Comparison of ENCODE assay signal across 19 cellular contexts in genomic region chr9:24479696-24480095, GRCh38.
DNase-seq lines count a peak whose midpoint lies in the region; ATAC-seq and TF ChIP-seq lines count a peak whose summit lies in the region.
"Had no signal": no experiment of that assay in that cellular context is flagged by ENCODE, and none has a peak within 500 bp of the region (broad histone marks: within the 10 kb centered on the region; RNA-seq: fewer than 3 reads in every experiment).

No MANE protein-coding gene starts in this region.

- H3K27me3 ChIP-seq in HUES48 (ENCODE audit: control insufficient read depth, insufficient read depth, low read length) = no peaks in the 10 kb centered on the region
- H3K27me3 ChIP-seq in SJCRH30 = no peaks in the 10 kb centered on the region
- H3K27me3 ChIP-seq: BLaER1 had no signal

- H3K36me3 Mint-ChIP-seq in glutamatergic neuron (ENCODE audit: unreplicated experiment) (no peaks in the 10 kb centered on the region), nephron progenitor cell (ENCODE audit: low read depth) (no peaks in the 10 kb centered on the region)
- H3K36me3 Mint-ChIP-seq: CD4-positive, alpha-beta memory T cell had no signal

- H3K27ac ChIP-seq in HUES48 (ENCODE audit: low read depth, low read length) = peak overlapping the region; percentile 1
- H3K27ac ChIP-seq in SJCRH30 = no peak overlapping the region
- H3K27ac ChIP-seq: BLaER1 had no signal

- H3K4me3 ChIP-seq in HUES48 (ENCODE audit: low read depth, low read length) (no peak overlapping the region; the same call in 1 of the 2 replicates), SJCRH30 (peak overlapping the region; percentile 20; the same call in 1 of the 2 replicates)
- H3K4me3 ChIP-seq: BLaER1 had no signal

- H3K9me3 Mint-ChIP-seq in glutamatergic neuron (ENCODE audit: unreplicated experiment) = no peaks in the 10 kb centered on the region
- no peaks in the 10 kb centered on the region for H3K9me3 Mint-ChIP-seq in nephron progenitor cell

- TF ChIP-seq CTCF in glutamatergic neuron (IDR thresholded peaks at IDR 0.05; ENCODE audit: partially characterized antibody, unreplicated experiment) = no peak
- TF ChIP-seq CTCF in nephron progenitor cell (IDR thresholded peaks at IDR 0.05) = no peak

- ATAC-seq in HG02610 (IDR thresholded peaks at IDR 0.05; ENCODE audit: unreplicated experiment) (no peak), HG03108 (IDR thresholded peaks at IDR 0.05; ENCODE audit: unreplicated experiment) (no peak)
- ATAC-seq: PC-3 had no signal

- no peak overlapping the region for H3K9ac ChIP-seq in HUES48 (ENCODE audit: low read depth, low read length)
- H3K9ac ChIP-seq: BLaER1 had no signal

- H3K4me1 Mint-ChIP-seq in glutamatergic neuron (ENCODE audit: low read depth, unreplicated experiment) (peaks cover 20% of the 10 kb centered on the region), nephron progenitor cell (peaks cover 8% of the 10 kb centered on the region)
- H3K4me1 Mint-ChIP-seq: CD4-positive, alpha-beta memory T cell had no signal

- peak overlapping the region; percentile 62 for H3K27ac Mint-ChIP-seq in glutamatergic neuron (ENCODE audit: unreplicated experiment)
- peak overlapping the region; percentile 27 for H3K27ac Mint-ChIP-seq in nephron progenitor cell
- H3K27ac Mint-ChIP-seq: CD4-positive, alpha-beta memory T cell had no signal

- H3K9me3 ChIP-seq in HUES48 (ENCODE audit: control insufficient read depth, insufficient read depth, low read length) (no peaks in the 10 kb centered on the region), SJCRH30 (replicated peaks) (no peaks in the 10 kb centered on the region)
- H3K9me3 ChIP-seq: BLaER1 had no signal

- H3K4me1 ChIP-seq in HUES48 (ENCODE audit: control insufficient read depth, insufficient read depth, low read length) (peaks cover 26% of the 10 kb centered on the region), SJCRH30 (no peaks in the 10 kb centered on the region)
- H3K4me1 ChIP-seq: BLaER1 had no signal

- no peaks in the 10 kb centered on the region for H3K27me3 Mint-ChIP-seq in glutamatergic neuron (ENCODE audit: unreplicated experiment)
- no peaks in the 10 kb centered on the region for H3K27me3 Mint-ChIP-seq in nephron progenitor cell (ENCODE audit: low read depth, poor library complexity)
- H3K27me3 Mint-ChIP-seq: CD4-positive, alpha-beta memory T cell had no signal

- no peak overlapping the region for H3K4me3 Mint-ChIP-seq in glutamatergic neuron (ENCODE audit: unreplicated experiment)
- H3K4me3 Mint-ChIP-seq in nephron progenitor cell = no peak overlapping the region
- H3K4me3 Mint-ChIP-seq: CD4-positive, alpha-beta memory T cell had no signal

- no peaks in the 10 kb centered on the region for H3K36me3 ChIP-seq in HUES48 (ENCODE audit: control insufficient read depth, insufficient read depth, low read length)
- H3K36me3 ChIP-seq in SJCRH30 = no peaks in the 10 kb centered on the region
- H3K36me3 ChIP-seq: BLaER1 had no signal

- DNase-seq in SJCRH30 (no peak), glutamatergic neuron (no peak), nephron progenitor cell (no peak), NAMALWA (ENCODE audit: low spot score) (no peak)
- DNase-seq in stimulated activated CD4-positive, alpha-beta T cell treated with anti-CD3 and anti-CD28 coated beads, Interleukin-2, amount 100 ng/mL, for 24 hours = no peak
- DNase-seq: CD4-positive, alpha-beta memory T cell; DMS153; GF-D8; HCEC 1CT; KBM-7; NCI-H1694 treated with DMSO at 0.1 percent for 48 hours; NCI-H226; NCI-H524 treated with DMSO at 0.1 percent for 48 hours; PC-3; RPMI8226 had no signal
